In genomic region chr4:186939766-186940165, GRCh38 we compare ENCODE assay signal across 11 cellular contexts.
"Had no signal": no experiment of that assay in that cellular context is flagged by ENCODE, and none has a peak within 500 bp of the region (broad histone marks: within the 10 kb centered on the region; RNA-seq: fewer than 3 reads in every experiment).

No MANE protein-coding gene starts in this region.

- H3K9me3 ChIP-seq: esophagus squamous epithelium, upper lobe of right lung had no signal

- H3K27ac ChIP-seq: esophagus squamous epithelium, foreskin keratinocyte, upper lobe of right lung had no signal

- FAIRE-seq: astrocyte, colon had no signal

- H3K36me3 ChIP-seq: esophagus squamous epithelium, upper lobe of right lung had no signal

- DNase-seq: activated B cell treated with CpG ODN at 0.5 μM for 24 hours; activated CD4-positive, alpha-beta T cell treated with anti-CD3 and anti-CD28 coated beads, Interleukin-2, amount 10 ng/mL, durations not matched to agents 24 days and 14 days; activated naive CD4-positive, alpha-beta T cell treated with Interleukin-2 at 50 U/mL for 16 hours; esophagus squamous epithelium; foreskin keratinocyte; naive B cell; retina; stimulated activated CD4-positive, alpha-beta T cell treated with anti-CD3 and anti-CD28 coated beads, Interleukin-4, amount 100 ng/mL, for 1 hour; upper lobe of right lung had no signal

- H3K4me1 ChIP-seq: upper lobe of right lung had no signal

- ATAC-seq: foreskin keratinocyte, upper lobe of right lung had no signal

- H3K4me3 ChIP-seq: esophagus squamous epithelium, upper lobe of right lung had no signal
